In genomic region chr2:241010531-241011295, GRCh38 we compare ENCODE assay signal across 8 cellular contexts. TPM values are rescaled to one million over a fixed set of nuclear protein-coding genes. Genes with fewer than 3 reads are reported as not detected.
DNase-seq lines count a peak whose midpoint lies in the region; ATAC-seq and TF ChIP-seq lines count a peak whose summit lies in the region.

No MANE protein-coding gene starts in this region.

- peaks cover under 1% of the 10 kb centered on the region for H3K9me3 ChIP-seq in T-helper 17 cell (ENCODE audit: control insufficient read depth, low read length, poor library complexity, severe bottlenecking)

- peaks cover 10% of the 10 kb centered on the region for H3K36me3 Mint-ChIP-seq in Calu3 (ENCODE audit: insufficient read depth, unreplicated experiment)
- no peaks in the 10 kb centered on the region for H3K36me3 Mint-ChIP-seq in T-helper 17 cell (ENCODE audit: low read depth)

- H3K4me1 Mint-ChIP-seq in Calu3 (ENCODE audit: low read depth, unreplicated experiment), result peaks cover 9% of the 10 kb centered on the region
- peaks cover 17% of the 10 kb centered on the region for H3K4me1 Mint-ChIP-seq in T-helper 17 cell

- peaks cover 29% of the 10 kb centered on the region for H3K27me3 ChIP-seq in foreskin keratinocyte

- TF ChIP-seq CTCF in Calu3 (IDR thresholded peaks at IDR 0.05; ENCODE audit: unreplicated experiment) (no peak), foreskin keratinocyte (conservative IDR thresholded peaks at IDR 0.05) (no peak)

- H3K4me1 ChIP-seq in foreskin keratinocyte, result no peaks in the 10 kb centered on the region

- ATAC-seq in T-helper 17 cell, result peak; percentile 10
- ATAC-seq in foreskin keratinocyte, result peak; percentile 13

- H3K27me3 Mint-ChIP-seq in Calu3 (ENCODE audit: unreplicated experiment) (peaks cover 47% of the 10 kb centered on the region), T-helper 17 cell (peaks cover 8% of the 10 kb centered on the region)

- peaks cover 1% of the 10 kb centered on the region for H3K9me3 Mint-ChIP-seq in Calu3 (ENCODE audit: low read depth, unreplicated experiment)

- H3K27ac Mint-ChIP-seq in Calu3 (ENCODE audit: unreplicated experiment), result no peak overlapping the region
- H3K27ac Mint-ChIP-seq in T-helper 17 cell, result peak overlapping the region; percentile 88

- CTCF ChIA-PET in Calu3 (lab: Charles Lee), result no interaction called here

- intact Hi-C loops in Calu3 (cut with micrococcal nuclease; ENCODE audit: unreplicated experiment) (no loop called here), posterior vena cava (cut with DNase I) (loop anchor here in 1 of 2 donors (5.0 kb wide), 1 partner anchor 97 kb away; no protein-coding TSS in a partner anchor)

- no peak overlapping the region for H3K27ac ChIP-seq in foreskin keratinocyte

- DNase-seq in Calu3, result no peak
- peak in 2 of 3 donors; percentile 2 to 8 for DNase-seq in T-helper 17 cell
- DNase-seq in foreskin keratinocyte, result no peak
- peak; percentile 70 for DNase-seq in posterior vena cava (ENCODE audit: low spot score)
- DNase-seq in NCI-H510A (lab: John Stamatoyannopoulos, UW), result no peak
- no peak for DNase-seq in SW480 (ENCODE audit: low spot score)
- DNase-seq in NCI-H128 (lab: John Stamatoyannopoulos, UW; ENCODE audit: unreplicated experiment), result no peak
- DNase-seq in activated effector memory CD4-positive, alpha-beta T cell treated with Interleukin-2 at 50 U/mL for 16 hours, result no peak

- peak overlapping the region; percentile 54 for H3K4me3 Mint-ChIP-seq in Calu3 (ENCODE audit: low read depth, unreplicated experiment)
- peak overlapping the region; percentile 68 for H3K4me3 Mint-ChIP-seq in T-helper 17 cell

- BruUV-seq in Calu3 (replicated peaks; lab: Mats Ljungman, UMichigan), result no TSS peak

RNA-seq across cellular contexts. Expression of gene SNED1, which starts 12.3 kb away (rescaled TPM):
- total RNA-seq in Calu3 (2022) (0.76 and 0.86 TPM in 2 replicates), T-helper 17 cell (10 to 100 TPM; 42.0 to 72.1 TPM), foreskin keratinocyte (not detected in 2 replicates), posterior vena cava (10 to 100 TPM; 39.7 to 62.7 TPM)
- polyA plus RNA-seq in foreskin keratinocyte, result not detected in 2 replicates

Comparison
In these comparisons a context has a peak if more than half of its experiments do, and no peak if none do; other contexts are left out.
1. DNase-seq: peak in T-helper 17 cell (2 of 3) and posterior vena cava (single experiment); none in Calu3 (single experiment), foreskin keratinocyte (0 of 2), NCI-H510A (single experiment), SW480 (single experiment), NCI-H128 (single experiment) and activated effector memory CD4-positive, alpha-beta T cell treated with Interleukin-2 at 50 U/mL for 16 hours (single experiment).
2. RNA of gene SNED1, which starts 12.3 kb away (total RNA-seq): 42.0 to 72.1 TPM in T-helper 17 cell and 39.7 to 62.7 TPM in posterior vena cava; 0.76 to 0.86 TPM in Calu3 and not detected in foreskin keratinocyte; every median in the first group is over 10 times any median in the second.